Comparison of ENCODE assay signal across 14 cellular contexts in the genomic region with DNA sequence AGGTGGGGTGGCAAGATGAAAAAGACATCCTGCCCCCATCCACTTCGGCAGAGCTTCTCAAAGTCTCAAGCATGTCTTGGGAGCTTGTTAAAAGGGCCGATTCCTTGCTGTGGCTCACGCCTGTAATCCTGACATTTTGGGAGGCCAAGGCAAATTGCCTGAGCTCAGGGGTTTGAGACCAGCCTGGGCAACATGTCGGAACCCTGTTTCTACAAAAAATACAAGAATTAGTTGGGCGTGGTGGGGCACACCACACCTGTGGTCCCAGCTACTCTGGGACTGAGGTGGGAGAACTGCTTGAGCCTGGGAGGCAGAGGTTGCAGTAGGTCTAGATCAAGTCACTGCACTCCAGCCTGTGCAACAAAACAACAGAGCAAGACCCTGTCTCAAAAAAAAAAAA. TPM values are rescaled to one million over a fixed set of nuclear protein-coding genes. Genes with fewer than 3 reads are reported as not detected.
A peak's percentile ranks its signal among the peaks of the same experiment; 100 is the strongest.
DNase-seq lines count a peak whose midpoint lies in the region; ATAC-seq and TF ChIP-seq lines count a peak whose summit lies in the region.
"Had no signal": no experiment of that assay in that cellular context is flagged by ENCODE, and none has a peak within 500 bp of the region (broad histone marks: within the 10 kb centered on the region; RNA-seq: fewer than 3 reads in every experiment).

No MANE protein-coding gene starts in this region.

- H3K27me3 Mint-ChIP-seq in activated naive CD8-positive, alpha-beta T cell treated with anti-CD3 and anti-CD28 coated beads, Interleukin-2, amount 10 ng/mL, durations not matched to agents 7 days and 5 days = no peaks in the 10 kb centered on the region
- no peaks in the 10 kb centered on the region for H3K27me3 Mint-ChIP-seq in naive thymus-derived CD4-positive, alpha-beta T cell

- DNase-seq in left ventricle myocardium inferior = no peak
- DNase-seq in left ventricle myocardium superior = no peak
- no peak for DNase-seq in activated naive CD8-positive, alpha-beta T cell treated with anti-CD3 and anti-CD28 coated beads, Interleukin-2, amount 10 ng/mL, durations not matched to agents 7 days and 5 days
- no peak for DNase-seq in naive thymus-derived CD4-positive, alpha-beta T cell
- no peak for DNase-seq in upper lobe of right lung
- DNase-seq in 8988T = no peak
- no peak for DNase-seq in NCI-H526 treated with DMSO at 0.1 percent for 48 hours (lab: John Stamatoyannopoulos, UW)
- DNase-seq: caudate nucleus; mesenchymal stem cell; SIG-M5; stimulated activated CD4-positive, alpha-beta T cell treated with anti-CD3 and anti-CD28 coated beads, Interleukin-2, amount 100 ng/mL, for 48 hours; stimulated activated naive CD4-positive, alpha-beta T cell treated with Interleukin-2 at 50 U/mL for 16 hours had no signal

- H3K27ac ChIP-seq in left ventricle myocardium inferior (replicated peaks) (peak overlapping the region; percentile 71), upper lobe of right lung (peak overlapping the region; percentile 85)
- H3K27ac ChIP-seq in naive thymus-derived CD4-positive, alpha-beta T cell (ENCODE audit: low read depth, low read length) = peak overlapping the region; percentile 43

- CTCF ChIA-PET in naive thymus-derived CD4-positive, alpha-beta T cell (lab: Charles Lee) = interaction anchor here (0.6 to 1.0 kb wide), 4 partner anchors 9 to 103 kb away, joined by 3 to 6 read pairs (median 3); a partner anchor contains a TSS

- H3K9me3 Mint-ChIP-seq in activated naive CD8-positive, alpha-beta T cell treated with anti-CD3 and anti-CD28 coated beads, Interleukin-2, amount 10 ng/mL, durations not matched to agents 7 days and 5 days = no peaks in the 10 kb centered on the region
- peaks cover 0 to 2% (median 0%) of the 10 kb centered on the region in 11 donors for H3K9me3 Mint-ChIP-seq in naive thymus-derived CD4-positive, alpha-beta T cell
- H3K9me3 Mint-ChIP-seq: CD14-positive monocyte had no signal

- H3K9me3 ChIP-seq in left ventricle myocardium inferior (replicated peaks) (no peaks in the 10 kb centered on the region), upper lobe of right lung (no peaks in the 10 kb centered on the region)
- no peaks in the 10 kb centered on the region for H3K9me3 ChIP-seq in naive thymus-derived CD4-positive, alpha-beta T cell (ENCODE audit: control insufficient read depth in 2 of 3, low read length in 3 of 3)

- no peak for TF ChIP-seq CTCF in left ventricle myocardium inferior (IDR thresholded peaks at IDR 0.05; ENCODE audit: borderline replicate concordance)
- TF ChIP-seq CTCF in upper lobe of right lung (IDR thresholded peaks at IDR 0.05) = no peak

- H3K36me3 ChIP-seq in left ventricle myocardium inferior (peaks cover 47% of the 10 kb centered on the region), upper lobe of right lung (peaks cover 45% of the 10 kb centered on the region)
- peaks cover 5 to 37% (median 6%) of the 10 kb centered on the region in 3 experiments for H3K36me3 ChIP-seq in naive thymus-derived CD4-positive, alpha-beta T cell (ENCODE audit: control insufficient read depth in 2 of 3, insufficient read depth in 3 of 3, low read length in 3 of 3)

- no peak for ATAC-seq in left ventricle myocardium superior
- ATAC-seq in activated naive CD8-positive, alpha-beta T cell treated with anti-CD3 and anti-CD28 coated beads, Interleukin-2, amount 10 ng/mL, durations not matched to agents 7 days and 5 days (ENCODE audit: low read depth) = no peak
- ATAC-seq in naive thymus-derived CD4-positive, alpha-beta T cell = no peak
- no peak for ATAC-seq in upper lobe of right lung
- ATAC-seq in HG03354 (IDR thresholded peaks at IDR 0.05; ENCODE audit: poor library complexity, severe bottlenecking, unreplicated experiment) = no peak

- intact Hi-C loops in left ventricle myocardium inferior (cut with micrococcal nuclease) (no loop called here), left ventricle myocardium superior (cut with micrococcal nuclease) (no loop called here), upper lobe of right lung (cut with DNase I) (no loop called here)
- intact Hi-C loops in naive thymus-derived CD4-positive, alpha-beta T cell (cut with micrococcal nuclease) = no loop called here

- H3K27me3 ChIP-seq in left ventricle myocardium inferior (ENCODE audit: low read depth) = no peaks in the 10 kb centered on the region
- H3K27me3 ChIP-seq in naive thymus-derived CD4-positive, alpha-beta T cell (ENCODE audit: control insufficient read depth in 2 of 2, insufficient read depth in 2 of 2, low read length in 2 of 2) = no peaks in the 10 kb centered on the region
- H3K27me3 ChIP-seq in upper lobe of right lung = no peaks in the 10 kb centered on the region

- H3K36me3 Mint-ChIP-seq in activated naive CD8-positive, alpha-beta T cell treated with anti-CD3 and anti-CD28 coated beads, Interleukin-2, amount 10 ng/mL, durations not matched to agents 7 days and 5 days = peaks cover 20% of the 10 kb centered on the region
- peaks cover 0 to 13% (median 5%) of the 10 kb centered on the region in 5 donors for H3K36me3 Mint-ChIP-seq in naive thymus-derived CD4-positive, alpha-beta T cell

- H3K4me3 ChIP-seq in left ventricle myocardium inferior (no peak overlapping the region), upper lobe of right lung (no peak overlapping the region)
- H3K4me3 ChIP-seq in naive thymus-derived CD4-positive, alpha-beta T cell (ENCODE audit: low read length) = no peak overlapping the region

- POLR2A ChIA-PET in activated naive CD8-positive, alpha-beta T cell treated with anti-CD3 and anti-CD28 coated beads, Interleukin-2, amount 10 ng/mL, durations not matched to agents 7 days and 5 days (lab: Charles Lee) = interaction anchor here (0.8 to 8.9 kb wide), 7 partner anchors 8 to 55 kb away, joined by 3 to 94 read pairs (median 9); a partner anchor contains a TSS
- POLR2A ChIA-PET in naive thymus-derived CD4-positive, alpha-beta T cell (lab: Charles Lee) = interaction anchor here (1.3 to 8.2 kb wide), 3 partner anchors 9 to 16 kb away, joined by 9 to 68 read pairs (median 34); a partner anchor contains a TSS

- H3K4me3 Mint-ChIP-seq in activated naive CD8-positive, alpha-beta T cell treated with anti-CD3 and anti-CD28 coated beads, Interleukin-2, amount 10 ng/mL, durations not matched to agents 7 days and 5 days = no peak overlapping the region
- peak overlapping the region in 3 of 10 donors; percentile 9 to 68 (median 50) for H3K4me3 Mint-ChIP-seq in naive thymus-derived CD4-positive, alpha-beta T cell
- H3K4me3 Mint-ChIP-seq: CD14-positive monocyte had no signal

- H3K4me1 Mint-ChIP-seq in activated naive CD8-positive, alpha-beta T cell treated with anti-CD3 and anti-CD28 coated beads, Interleukin-2, amount 10 ng/mL, durations not matched to agents 7 days and 5 days = peaks cover 43% of the 10 kb centered on the region
- peaks cover 35 to 53% (median 46%) of the 10 kb centered on the region in 7 donors for H3K4me1 Mint-ChIP-seq in naive thymus-derived CD4-positive, alpha-beta T cell

- H3K4me1 ChIP-seq in left ventricle myocardium inferior (peaks cover 66% of the 10 kb centered on the region), upper lobe of right lung (peaks cover 68% of the 10 kb centered on the region)
- H3K4me1 ChIP-seq in naive thymus-derived CD4-positive, alpha-beta T cell (ENCODE audit: control insufficient read depth in 2 of 2, insufficient read depth in 2 of 2, low read length in 2 of 2) = peaks cover 17 to 34% of the 10 kb centered on the region in 2 donors

- H3K27ac Mint-ChIP-seq in activated naive CD8-positive, alpha-beta T cell treated with anti-CD3 and anti-CD28 coated beads, Interleukin-2, amount 10 ng/mL, durations not matched to agents 7 days and 5 days = peak overlapping the region; percentile 90
- H3K27ac Mint-ChIP-seq in naive thymus-derived CD4-positive, alpha-beta T cell = peak overlapping the region; percentile 61 to 88 (median 84)

RNA-seq across cellular contexts. Expression of a gene that starts 14.5 kb away (rescaled TPM):
- total RNA-seq in left ventricle myocardium inferior = 95.1 TPM
- total RNA-seq in left ventricle myocardium superior = 117 TPM
- 10 to 100 TPM; 54.7 to 55.1 TPM for total RNA-seq in activated naive CD8-positive, alpha-beta T cell treated with anti-CD3 and anti-CD28 coated beads, Interleukin-2, amount 10 ng/mL, durations not matched to agents 7 days and 5 days
- total RNA-seq in naive thymus-derived CD4-positive, alpha-beta T cell = 10 to 100 TPM; 55.2 to 88.7 (median 59.1) TPM
- polyA plus RNA-seq in naive thymus-derived CD4-positive, alpha-beta T cell = 10 to 100 TPM; 23.9 to 50.5 TPM
- total RNA-seq in upper lobe of right lung = 146 TPM

RNA-seq across cellular contexts. Expression of a gene that starts 55.4 kb away (rescaled TPM):
- total RNA-seq in left ventricle myocardium inferior (13.4 TPM), left ventricle myocardium superior (13.6 TPM), upper lobe of right lung (7.5 TPM)
- total RNA-seq in activated naive CD8-positive, alpha-beta T cell treated with anti-CD3 and anti-CD28 coated beads, Interleukin-2, amount 10 ng/mL, durations not matched to agents 7 days and 5 days = 1 to 10 TPM; 4.6 TPM
- total RNA-seq in naive thymus-derived CD4-positive, alpha-beta T cell = 1 to 10 TPM; 1.3 to 5.1 (median 2.9) TPM
- polyA plus RNA-seq in naive thymus-derived CD4-positive, alpha-beta T cell = 1 to 10 TPM; 2.2 to 3.4 TPM

RNA-seq across cellular contexts. Expression of a gene that starts 55.6 kb away (rescaled TPM):
- total RNA-seq in left ventricle myocardium inferior (1.6 TPM), left ventricle myocardium superior (1.5 TPM), upper lobe of right lung (12.0 TPM)
- total RNA-seq in activated naive CD8-positive, alpha-beta T cell treated with anti-CD3 and anti-CD28 coated beads, Interleukin-2, amount 10 ng/mL, durations not matched to agents 7 days and 5 days = 10 to 100 TPM; 19.4 to 21.1 TPM
- 10 to 100 TPM; 11.6 to 32.1 (median 26.8) TPM for total RNA-seq in naive thymus-derived CD4-positive, alpha-beta T cell
- 10 to 100 TPM; 11.4 to 17.5 TPM for polyA plus RNA-seq in naive thymus-derived CD4-positive, alpha-beta T cell
